In genomic region chr11:83508804-83509203, GRCh38 we compare ENCODE assay signal across 19 cellular contexts.
A peak's percentile ranks its signal among the peaks of the same experiment; 100 is the strongest.
DNase-seq lines count a peak whose midpoint lies in the region; ATAC-seq and TF ChIP-seq lines count a peak whose summit lies in the region.
"Had no signal": no experiment of that assay in that cellular context is flagged by ENCODE, and none has a peak within 500 bp of the region (broad histone marks: within the 10 kb centered on the region; RNA-seq: fewer than 3 reads in every experiment).

No MANE protein-coding gene starts in this region.

- H3K4me3 ChIP-seq in A673 (ENCODE audit: low read depth, low read length, poor library complexity, severe bottlenecking) (no peak overlapping the region), HL-60 (replicated peaks; ENCODE audit: insufficient read depth, low read length) (no peak overlapping the region), smooth muscle cell (no peak overlapping the region)
- H3K4me3 ChIP-seq: breast epithelium, Peyer's patch, sigmoid colon, SK-N-MC had no signal

- DNase-seq in A673 (ENCODE audit: low spot score) (peak; percentile 56), HL-60 (ENCODE audit: low read depth in 1 of 2, low spot score in 1 of 2) (peak; percentile 47 to 49), NCI-H774 (lab: John Stamatoyannopoulos, UW) (peak; percentile 75), iris pigment epithelial cell (ENCODE audit: low read depth) (peak; percentile 1), smooth muscle cell (lab: John Stamatoyannopoulos, UW; ENCODE audit: unreplicated experiment) (no peak)
- no peak for DNase-seq in activated naive CD4-positive, alpha-beta T cell treated with anti-CD3 and anti-CD28 coated beads for 36 hours
- no peak for DNase-seq in activated T-cell treated with anti-CD3 and anti-CD28 coated beads, Interleukin-2, amount 50 U/mL, for 1 hour
- no peak for DNase-seq in activated CD4-positive, alpha-beta T cell treated with anti-CD3 and anti-CD28 coated beads for 36 hours
- DNase-seq: activated CD4-positive, alpha-beta T cell treated with anti-CD3 and anti-CD28 coated beads, Interleukin-2, amount 50 U/mL, for 48 hours; activated naive CD8-positive, alpha-beta T cell treated with anti-CD3 and anti-CD28 coated beads, Interleukin-2, amount 10 ng/mL, durations not matched to agents 7 days and 5 days; activated T-cell treated with anti-CD3 and anti-CD28 coated beads, Interleukin-2, amount 50 U/mL, for 4 hours; dermis blood vessel endothelial cell; NCI-H226; nucleus accumbens; sigmoid colon; stimulated activated CD4-positive, alpha-beta T cell treated with anti-CD3 and anti-CD28 coated beads, Interleukin-4, amount 100 ng/mL, for 1 hour had no signal

- no peaks in the 10 kb centered on the region for H3K9me3 ChIP-seq in A673 (ENCODE audit: low read depth, low read length, poor library complexity, severe bottlenecking)
- no peaks in the 10 kb centered on the region for H3K9me3 ChIP-seq in smooth muscle cell (replicated peaks; ENCODE audit: low read depth)
- H3K9me3 ChIP-seq: breast epithelium, Peyer's patch, sigmoid colon had no signal

- H3K36me3 ChIP-seq in A673 (ENCODE audit: insufficient read depth, low read length, poor library complexity, severe bottlenecking) = no peaks in the 10 kb centered on the region
- H3K36me3 ChIP-seq in smooth muscle cell (ENCODE audit: low read depth) = no peaks in the 10 kb centered on the region
- H3K36me3 ChIP-seq: breast epithelium, Peyer's patch, sigmoid colon had no signal

- POLR2A ChIA-PET in A673 (lab: Charles Lee; ENCODE audit: low non-redundant PET) = no interaction called here
- POLR2A ChIA-PET in activated CD4-positive, alpha-beta T cell treated with anti-CD3 and anti-CD28 coated beads for 36 hours (lab: Charles Lee) = no interaction called here

- whole genome bisulfite sequencing in smooth muscle cell (ENCODE audit: low lambda C conversion rate) = 54% methylated on average over 6 of the region's 6 CpGs

- no peak overlapping the region for H2AFZ ChIP-seq in smooth muscle cell (ENCODE audit: low read depth)

- no TSS peak for BruUV-seq in A673 (replicated peaks; lab: Mats Ljungman, UMichigan)

- no peak for ATAC-seq in activated CD4-positive, alpha-beta T cell treated with anti-CD3 and anti-CD28 coated beads for 36 hours
- ATAC-seq: activated T-cell treated with anti-CD3 and anti-CD28 coated beads, Interleukin-2, amount 50 U/mL, for 4 hours had no signal

- no peak overlapping the region for H3K4me2 ChIP-seq in smooth muscle cell

- H3K9ac ChIP-seq in smooth muscle cell (ENCODE audit: low read depth) = no peak overlapping the region

- TF ChIP-seq CTCF in A673 (conservative IDR thresholded peaks at IDR 0.05; ENCODE audit: low read depth, low read length) = no peak
- TF ChIP-seq CTCF in HL-60 (IDR thresholded peaks at IDR 0.05; ENCODE audit: insufficient read depth, low read length) = no peak
- TF ChIP-seq CTCF in smooth muscle cell (IDR thresholded peaks at IDR 0.05; ENCODE audit: borderline replicate concordance, insufficient read depth, poor library complexity, severe bottlenecking) = no peak

- H3K4me1 ChIP-seq in A673 (ENCODE audit: insufficient read depth, low read length, poor library complexity, severe bottlenecking) (peaks cover 27% of the 10 kb centered on the region), smooth muscle cell (ENCODE audit: low read depth) (no peaks in the 10 kb centered on the region)
- H3K4me1 ChIP-seq: breast epithelium, Peyer's patch, sigmoid colon had no signal

- H3K27me3 Mint-ChIP-seq in activated naive CD4-positive, alpha-beta T cell treated with anti-CD3 and anti-CD28 coated beads for 36 hours (ENCODE audit: low read depth) = no peaks in the 10 kb centered on the region
- H3K27me3 Mint-ChIP-seq in activated CD4-positive, alpha-beta T cell treated with anti-CD3 and anti-CD28 coated beads for 36 hours = no peaks in the 10 kb centered on the region
- H3K27me3 Mint-ChIP-seq: activated naive CD8-positive, alpha-beta T cell treated with anti-CD3 and anti-CD28 coated beads, Interleukin-2, amount 10 ng/mL, durations not matched to agents 7 days and 5 days had no signal

- H3K79me2 ChIP-seq in smooth muscle cell (ENCODE audit: low read depth) = no peaks in the 10 kb centered on the region

- H4K20me1 ChIP-seq in smooth muscle cell (ENCODE audit: low read depth) = no peaks in the 10 kb centered on the region

- CTCF ChIA-PET in A673 (lab: Charles Lee) = no interaction called here
- CTCF ChIA-PET in activated naive CD4-positive, alpha-beta T cell treated with anti-CD3 and anti-CD28 coated beads for 36 hours (lab: Charles Lee) = no interaction called here
- CTCF ChIA-PET in activated CD4-positive, alpha-beta T cell treated with anti-CD3 and anti-CD28 coated beads for 36 hours (lab: Charles Lee) = no interaction called here

- no peak overlapping the region for H3K27ac Mint-ChIP-seq in activated naive CD4-positive, alpha-beta T cell treated with anti-CD3 and anti-CD28 coated beads for 36 hours
- H3K27ac Mint-ChIP-seq in activated CD4-positive, alpha-beta T cell treated with anti-CD3 and anti-CD28 coated beads for 36 hours = no peak overlapping the region
- H3K27ac Mint-ChIP-seq: activated naive CD8-positive, alpha-beta T cell treated with anti-CD3 and anti-CD28 coated beads, Interleukin-2, amount 10 ng/mL, durations not matched to agents 7 days and 5 days had no signal

- no peak overlapping the region for H3K27ac ChIP-seq in A673 (ENCODE audit: low read depth, low read length, poor library complexity, severe bottlenecking)
- peak overlapping the region; percentile 45 for H3K27ac ChIP-seq in HL-60 (replicated peaks)
- H3K27ac ChIP-seq in smooth muscle cell (ENCODE audit: low read depth) = no peak overlapping the region
- H3K27ac ChIP-seq: breast epithelium, sigmoid colon, SK-N-MC had no signal

- intact Hi-C loops in A673 (cut with micrococcal nuclease; ENCODE audit: unreplicated experiment) = no loop called here
- intact Hi-C loops in activated naive CD4-positive, alpha-beta T cell treated with anti-CD3 and anti-CD28 coated beads for 36 hours (cut with micrococcal nuclease) = no loop called here
- intact Hi-C loops in activated CD4-positive, alpha-beta T cell treated with anti-CD3 and anti-CD28 coated beads for 36 hours (cut with DNase I, micrococcal nuclease) = no loop called here

- H3K27me3 ChIP-seq in A673 (replicated peaks; ENCODE audit: insufficient read depth, low read depth, low read length, poor library complexity) (no peaks in the 10 kb centered on the region), HL-60 (ENCODE audit: insufficient read depth, poor library complexity, severe bottlenecking) (no peaks in the 10 kb centered on the region), smooth muscle cell (ENCODE audit: low read depth) (no peaks in the 10 kb centered on the region)
- H3K27me3 ChIP-seq: breast epithelium, Peyer's patch, sigmoid colon had no signal

- no peaks in the 10 kb centered on the region for H3F3A ChIP-seq in smooth muscle cell (ENCODE audit: low read depth)

- no peaks in the 10 kb centered on the region for H3K36me3 Mint-ChIP-seq in activated naive CD4-positive, alpha-beta T cell treated with anti-CD3 and anti-CD28 coated beads for 36 hours (ENCODE audit: low read depth)
- H3K36me3 Mint-ChIP-seq in activated CD4-positive, alpha-beta T cell treated with anti-CD3 and anti-CD28 coated beads for 36 hours (ENCODE audit: low read depth) = no peaks in the 10 kb centered on the region
- H3K36me3 Mint-ChIP-seq: activated naive CD8-positive, alpha-beta T cell treated with anti-CD3 and anti-CD28 coated beads, Interleukin-2, amount 10 ng/mL, durations not matched to agents 7 days and 5 days had no signal

- H3K9me3 Mint-ChIP-seq in activated naive CD4-positive, alpha-beta T cell treated with anti-CD3 and anti-CD28 coated beads for 36 hours = peaks cover 3% of the 10 kb centered on the region
- no peaks in the 10 kb centered on the region for H3K9me3 Mint-ChIP-seq in activated CD4-positive, alpha-beta T cell treated with anti-CD3 and anti-CD28 coated beads for 36 hours (ENCODE audit: low read depth)
- H3K9me3 Mint-ChIP-seq: activated naive CD8-positive, alpha-beta T cell treated with anti-CD3 and anti-CD28 coated beads, Interleukin-2, amount 10 ng/mL, durations not matched to agents 7 days and 5 days; activated T-cell treated with anti-CD3 and anti-CD28 coated beads, Interleukin-2, amount 50 U/mL, for 4 hours had no signal

- no peak overlapping the region for H3K4me3 Mint-ChIP-seq in activated naive CD4-positive, alpha-beta T cell treated with anti-CD3 and anti-CD28 coated beads for 36 hours
- H3K4me3 Mint-ChIP-seq in activated CD4-positive, alpha-beta T cell treated with anti-CD3 and anti-CD28 coated beads for 36 hours = no peak overlapping the region
- H3K4me3 Mint-ChIP-seq: activated naive CD8-positive, alpha-beta T cell treated with anti-CD3 and anti-CD28 coated beads, Interleukin-2, amount 10 ng/mL, durations not matched to agents 7 days and 5 days; activated T-cell treated with anti-CD3 and anti-CD28 coated beads, Interleukin-2, amount 50 U/mL, for 4 hours had no signal

- H3K4me1 Mint-ChIP-seq in activated naive CD4-positive, alpha-beta T cell treated with anti-CD3 and anti-CD28 coated beads for 36 hours (ENCODE audit: low read depth) = no peaks in the 10 kb centered on the region
- no peaks in the 10 kb centered on the region for H3K4me1 Mint-ChIP-seq in activated CD4-positive, alpha-beta T cell treated with anti-CD3 and anti-CD28 coated beads for 36 hours
- H3K4me1 Mint-ChIP-seq: activated naive CD8-positive, alpha-beta T cell treated with anti-CD3 and anti-CD28 coated beads, Interleukin-2, amount 10 ng/mL, durations not matched to agents 7 days and 5 days had no signal

Comparison
In these comparisons a context has a peak if more than half of its experiments do, and no peak if none do; other contexts are left out.
1. DNase-seq: peak in A673 (single experiment), HL-60 (2 of 2), NCI-H774 (single experiment) and iris pigment epithelial cell (single experiment); none in activated naive CD4-positive, alpha-beta T cell treated with anti-CD3 and anti-CD28 coated beads for 36 hours (single experiment), activated T-cell treated with anti-CD3 and anti-CD28 coated beads, Interleukin-2, amount 50 U/mL, for 1 hour (single experiment), smooth muscle cell (single experiment) and activated CD4-positive, alpha-beta T cell treated with anti-CD3 and anti-CD28 coated beads for 36 hours (single experiment).